In the genomic region with DNA sequence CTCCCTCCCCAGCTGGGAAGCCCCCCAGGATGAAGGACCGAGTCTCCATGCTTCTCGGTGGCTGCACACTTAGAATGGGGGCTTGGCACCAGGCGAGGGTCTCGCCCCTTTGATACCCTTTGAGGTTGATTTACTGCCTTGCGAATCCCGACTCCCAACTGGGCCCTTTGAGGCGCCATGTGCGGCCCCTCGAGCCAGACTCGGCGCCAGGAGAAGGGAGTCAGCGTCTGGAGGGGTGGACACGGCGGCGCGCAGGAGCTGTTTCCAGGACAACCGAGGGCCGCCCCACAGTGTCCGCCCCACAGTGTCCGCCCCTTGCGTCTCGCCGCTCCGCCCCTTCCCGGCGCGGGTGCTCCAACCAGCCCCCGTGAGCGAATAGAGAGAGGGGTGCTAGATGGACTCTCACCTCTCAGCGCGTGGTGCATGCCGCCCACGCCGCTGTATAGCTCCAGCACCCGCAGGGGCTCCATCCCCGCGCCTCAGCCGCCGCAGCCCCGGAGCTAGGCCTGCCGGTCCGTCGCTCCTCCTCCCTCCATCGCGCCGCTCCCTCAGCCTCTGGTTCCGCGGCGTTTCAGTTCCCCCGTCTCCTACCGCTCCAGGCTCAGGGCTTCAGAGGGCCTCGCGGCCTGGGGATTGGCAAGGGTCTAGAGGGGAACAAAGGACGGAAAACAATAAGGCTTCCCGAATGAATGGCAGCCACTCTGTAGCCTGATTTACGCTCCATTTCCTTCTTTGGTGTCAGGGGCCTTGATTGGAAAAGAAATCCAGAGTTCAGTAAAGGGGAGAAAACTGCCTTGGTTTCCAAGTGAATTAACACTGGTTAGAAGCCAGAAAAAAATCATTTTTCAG, we compare ENCODE assay signal across 8 cellular contexts. TPM values are rescaled to one million over a fixed set of nuclear protein-coding genes. Genes with fewer than 3 reads are reported as not detected.
DNase-seq lines count a peak whose midpoint lies in the region; ATAC-seq and TF ChIP-seq lines count a peak whose summit lies in the region.

A gene with protein sequence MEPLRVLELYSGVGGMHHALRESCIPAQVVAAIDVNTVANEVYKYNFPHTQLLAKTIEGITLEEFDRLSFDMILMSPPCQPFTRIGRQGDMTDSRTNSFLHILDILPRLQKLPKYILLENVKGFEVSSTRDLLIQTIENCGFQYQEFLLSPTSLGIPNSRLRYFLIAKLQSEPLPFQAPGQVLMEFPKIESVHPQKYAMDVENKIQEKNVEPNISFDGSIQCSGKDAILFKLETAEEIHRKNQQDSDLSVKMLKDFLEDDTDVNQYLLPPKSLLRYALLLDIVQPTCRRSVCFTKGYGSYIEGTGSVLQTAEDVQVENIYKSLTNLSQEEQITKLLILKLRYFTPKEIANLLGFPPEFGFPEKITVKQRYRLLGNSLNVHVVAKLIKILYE (minus strand): TSS at position 508 of the 849 bp plus-strand sequence. CDS start 38 bp downstream, at position 470.

- H3K27ac ChIP-seq in colonic mucosa: peak within 1 kb of the TSS; percentile 66

- DNase-seq in AG08395 (ENCODE audit: low spot score) (peak; percentile 91), NCI-H446 (lab: John Stamatoyannopoulos, UW) (peak; percentile 76 to 86), colonic mucosa (peak; percentile 82), left kidney (ENCODE audit: low read depth, low spot score) (peak; percentile 98)
- peak; percentile 85 for DNase-seq in activated CD4-positive, alpha-beta T cell treated with anti-CD3 and anti-CD28 coated beads for 48 hours
- peak; percentile 72 to 74 for DNase-seq in stimulated activated CD4-positive, alpha-beta T cell treated with anti-CD3 and anti-CD28 coated beads, Interleukin-1b, Interleukin-23, amount 100 ng/mL, for 4 hours (ENCODE audit: low read depth in 2 of 2)

- peak within 1 kb of the TSS; percentile 84 to 89 for H3K9ac ChIP-seq in colonic mucosa (ENCODE audit: low read depth in 2 of 2, low read length in 2 of 2)

- H3K4me3 ChIP-seq in colonic mucosa: peak within 1 kb of the TSS; percentile 60

- peak; percentile 97 for ATAC-seq in GM18867 (IDR thresholded peaks at IDR 0.05; ENCODE audit: unreplicated experiment)
- ATAC-seq in HG03095 (IDR thresholded peaks at IDR 0.05; ENCODE audit: unreplicated experiment): peak; percentile 94

- H3K27me3 ChIP-seq in colonic mucosa: no peaks in the 10 kb centered on the region

- no peak for TF ChIP-seq CTCF in colonic mucosa (IDR thresholded peaks at IDR 0.05)

- no peaks in the 10 kb centered on the region for H3K9me3 ChIP-seq in colonic mucosa

- no peaks in the 10 kb centered on the region for H3K4me1 ChIP-seq in colonic mucosa

- intact Hi-C loops in colonic mucosa (cut with DNase I): no loop called here

- no peaks in the 10 kb centered on the region for H3K36me3 ChIP-seq in colonic mucosa

RNA-seq across cellular contexts. Expression of the gene that starts here (rescaled TPM):
- total RNA-seq in colonic mucosa: 1 to 10 TPM; 3.4 to 3.5 TPM

Comparison
In these comparisons a context has a peak if more than half of its experiments do, and no peak if none do; other contexts are left out.
1. Peak in every context shown above with its lines: DNase-seq, ATAC-seq, H3K4me3 ChIP-seq and H3K27ac ChIP-seq.